Comparison of ENCODE assay signal across 1 cellular context in the genomic region with DNA sequence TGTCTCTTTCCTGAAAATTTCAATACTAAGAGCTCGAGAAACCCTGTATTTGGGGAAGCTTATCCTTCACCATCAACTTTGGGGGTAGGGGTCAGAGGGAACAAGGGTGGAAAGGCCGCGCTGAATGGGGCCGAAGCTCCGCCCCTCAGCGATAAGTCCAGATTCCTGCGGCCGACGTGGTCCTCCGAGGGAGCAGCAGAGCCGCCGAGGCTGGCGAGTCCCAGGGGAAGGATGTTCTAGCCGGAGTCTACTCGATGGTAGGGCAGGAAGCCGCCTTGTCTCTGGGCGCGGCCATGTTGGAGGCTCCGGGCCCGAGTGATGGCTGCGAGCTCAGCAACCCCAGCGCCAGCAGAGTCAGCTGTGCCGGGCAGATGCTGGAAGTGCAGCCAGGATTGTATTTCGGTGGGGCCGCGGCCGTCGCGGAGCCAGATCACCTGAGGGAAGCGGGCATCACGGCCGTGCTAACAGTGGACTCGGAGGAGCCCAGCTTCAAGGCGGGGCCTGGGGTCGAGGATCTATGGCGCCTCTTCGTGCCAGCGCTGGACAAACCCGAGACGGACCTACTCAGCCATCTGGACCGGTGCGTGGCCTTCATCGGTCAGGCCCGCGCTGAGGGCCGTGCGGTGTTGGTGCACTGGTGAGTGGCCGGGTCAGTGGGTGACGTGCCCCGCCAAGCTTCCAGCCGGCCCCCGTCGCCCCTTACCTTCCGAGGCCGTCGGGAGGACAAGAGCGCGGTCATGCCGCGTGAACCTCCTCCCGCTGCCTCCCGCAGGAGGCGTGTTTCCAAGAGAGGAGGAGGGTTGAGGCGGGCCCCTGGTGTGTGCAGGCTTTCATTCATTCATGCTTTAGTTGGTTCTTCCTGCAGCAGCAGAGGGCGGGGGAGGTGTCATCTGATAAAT.
A peak's percentile ranks its signal among the peaks of the same experiment; 100 is the strongest.
TF ChIP-seq lines count a peak whose summit lies in the region.

A gene with protein sequence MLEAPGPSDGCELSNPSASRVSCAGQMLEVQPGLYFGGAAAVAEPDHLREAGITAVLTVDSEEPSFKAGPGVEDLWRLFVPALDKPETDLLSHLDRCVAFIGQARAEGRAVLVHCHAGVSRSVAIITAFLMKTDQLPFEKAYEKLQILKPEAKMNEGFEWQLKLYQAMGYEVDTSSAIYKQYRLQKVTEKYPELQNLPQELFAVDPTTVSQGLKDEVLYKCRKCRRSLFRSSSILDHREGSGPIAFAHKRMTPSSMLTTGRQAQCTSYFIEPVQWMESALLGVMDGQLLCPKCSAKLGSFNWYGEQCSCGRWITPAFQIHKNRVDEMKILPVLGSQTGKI (plus strand): TSS at position 278 of the 899 bp plus-strand sequence. CDS start 16 bp downstream, at position 294.

TF ChIP-seq in HepG2, 621 proteins besides CTCF, POLR2A, EP300 and RAD21 (continued from another document and continues in another):
- TF ChIP-seq, protein P1, sequence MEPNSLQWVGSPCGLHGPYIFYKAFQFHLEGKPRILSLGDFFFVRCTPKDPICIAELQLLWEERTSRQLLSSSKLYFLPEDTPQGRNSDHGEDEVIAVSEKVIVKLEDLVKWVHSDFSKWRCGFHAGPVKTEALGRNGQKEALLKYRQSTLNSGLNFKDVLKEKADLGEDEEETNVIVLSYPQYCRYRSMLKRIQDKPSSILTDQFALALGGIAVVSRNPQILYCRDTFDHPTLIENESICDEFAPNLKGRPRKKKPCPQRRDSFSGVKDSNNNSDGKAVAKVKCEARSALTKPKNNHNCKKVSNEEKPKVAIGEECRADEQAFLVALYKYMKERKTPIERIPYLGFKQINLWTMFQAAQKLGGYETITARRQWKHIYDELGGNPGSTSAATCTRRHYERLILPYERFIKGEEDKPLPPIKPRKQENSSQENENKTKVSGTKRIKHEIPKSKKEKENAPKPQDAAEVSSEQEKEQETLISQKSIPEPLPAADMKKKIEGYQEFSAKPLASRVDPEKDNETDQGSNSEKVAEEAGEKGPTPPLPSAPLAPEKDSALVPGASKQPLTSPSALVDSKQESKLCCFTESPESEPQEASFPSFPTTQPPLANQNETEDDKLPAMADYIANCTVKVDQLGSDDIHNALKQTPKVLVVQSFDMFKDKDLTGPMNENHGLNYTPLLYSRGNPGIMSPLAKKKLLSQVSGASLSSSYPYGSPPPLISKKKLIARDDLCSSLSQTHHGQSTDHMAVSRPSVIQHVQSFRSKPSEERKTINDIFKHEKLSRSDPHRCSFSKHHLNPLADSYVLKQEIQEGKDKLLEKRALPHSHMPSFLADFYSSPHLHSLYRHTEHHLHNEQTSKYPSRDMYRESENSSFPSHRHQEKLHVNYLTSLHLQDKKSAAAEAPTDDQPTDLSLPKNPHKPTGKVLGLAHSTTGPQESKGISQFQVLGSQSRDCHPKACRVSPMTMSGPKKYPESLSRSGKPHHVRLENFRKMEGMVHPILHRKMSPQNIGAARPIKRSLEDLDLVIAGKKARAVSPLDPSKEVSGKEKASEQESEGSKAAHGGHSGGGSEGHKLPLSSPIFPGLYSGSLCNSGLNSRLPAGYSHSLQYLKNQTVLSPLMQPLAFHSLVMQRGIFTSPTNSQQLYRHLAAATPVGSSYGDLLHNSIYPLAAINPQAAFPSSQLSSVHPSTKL (CRISPR knock-in tag; IDR thresholded peaks at IDR 0.05), result peak; percentile 71; the same call in 1 of the 2 replicates
- TF ChIP-seq DNMT1 (CRISPR knock-in tag; IDR thresholded peaks at IDR 0.05), result no peak; the same call in 1 of the 2 replicates
- no peak for TF ChIP-seq TAF15 (IDR thresholded peaks at IDR 0.05; ENCODE audit: low read depth, low read length, poor library complexity, severe bottlenecking)
- TF ChIP-seq, protein P2, sequence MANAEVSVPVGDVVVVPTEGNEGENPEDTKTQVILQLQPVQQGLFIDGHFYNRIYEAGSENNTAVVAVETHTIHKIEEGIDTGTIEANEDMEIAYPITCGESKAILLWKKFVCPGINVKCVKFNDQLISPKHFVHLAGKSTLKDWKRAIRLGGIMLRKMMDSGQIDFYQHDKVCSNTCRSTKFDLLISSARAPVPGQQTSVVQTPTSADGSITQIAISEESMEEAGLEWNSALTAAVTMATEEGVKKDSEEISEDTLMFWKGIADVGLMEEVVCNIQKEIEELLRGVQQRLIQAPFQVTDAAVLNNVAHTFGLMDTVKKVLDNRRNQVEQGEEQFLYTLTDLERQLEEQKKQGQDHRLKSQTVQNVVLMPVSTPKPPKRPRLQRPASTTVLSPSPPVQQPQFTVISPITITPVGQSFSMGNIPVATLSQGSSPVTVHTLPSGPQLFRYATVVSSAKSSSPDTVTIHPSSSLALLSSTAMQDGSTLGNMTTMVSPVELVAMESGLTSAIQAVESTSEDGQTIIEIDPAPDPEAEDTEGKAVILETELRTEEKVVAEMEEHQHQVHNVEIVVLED (CRISPR knock-in tag; IDR thresholded peaks at IDR 0.05; ENCODE audit: borderline replicate concordance), result peak; percentile 41; the same call in 1 of the 2 replicates
- TF ChIP-seq, protein P3, sequence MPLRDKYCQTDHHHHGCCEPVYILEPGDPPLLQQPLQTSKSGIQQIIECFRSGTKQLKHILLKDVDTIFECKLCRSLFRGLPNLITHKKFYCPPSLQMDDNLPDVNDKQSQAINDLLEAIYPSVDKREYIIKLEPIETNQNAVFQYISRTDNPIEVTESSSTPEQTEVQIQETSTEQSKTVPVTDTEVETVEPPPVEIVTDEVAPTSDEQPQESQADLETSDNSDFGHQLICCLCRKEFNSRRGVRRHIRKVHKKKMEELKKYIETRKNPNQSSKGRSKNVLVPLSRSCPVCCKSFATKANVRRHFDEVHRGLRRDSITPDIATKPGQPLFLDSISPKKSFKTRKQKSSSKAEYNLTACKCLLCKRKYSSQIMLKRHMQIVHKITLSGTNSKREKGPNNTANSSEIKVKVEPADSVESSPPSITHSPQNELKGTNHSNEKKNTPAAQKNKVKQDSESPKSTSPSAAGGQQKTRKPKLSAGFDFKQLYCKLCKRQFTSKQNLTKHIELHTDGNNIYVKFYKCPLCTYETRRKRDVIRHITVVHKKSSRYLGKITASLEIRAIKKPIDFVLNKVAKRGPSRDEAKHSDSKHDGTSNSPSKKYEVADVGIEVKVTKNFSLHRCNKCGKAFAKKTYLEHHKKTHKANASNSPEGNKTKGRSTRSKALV (CRISPR knock-in tag; IDR thresholded peaks at IDR 0.05), result no peak; the same call in 1 of the 2 replicates
- TF ChIP-seq, protein P4, sequence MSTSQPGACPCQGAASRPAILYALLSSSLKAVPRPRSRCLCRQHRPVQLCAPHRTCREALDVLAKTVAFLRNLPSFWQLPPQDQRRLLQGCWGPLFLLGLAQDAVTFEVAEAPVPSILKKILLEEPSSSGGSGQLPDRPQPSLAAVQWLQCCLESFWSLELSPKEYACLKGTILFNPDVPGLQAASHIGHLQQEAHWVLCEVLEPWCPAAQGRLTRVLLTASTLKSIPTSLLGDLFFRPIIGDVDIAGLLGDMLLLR (CRISPR knock-in tag; IDR thresholded peaks at IDR 0.05), result no peak; the same call in 1 of the 2 replicates
- TF ChIP-seq MYC (CRISPR knock-in tag; IDR thresholded peaks at IDR 0.05; ENCODE audit: borderline replicate concordance), result peak; percentile 86; the same call in 1 of the 2 replicates
- TF ChIP-seq, protein P5, sequence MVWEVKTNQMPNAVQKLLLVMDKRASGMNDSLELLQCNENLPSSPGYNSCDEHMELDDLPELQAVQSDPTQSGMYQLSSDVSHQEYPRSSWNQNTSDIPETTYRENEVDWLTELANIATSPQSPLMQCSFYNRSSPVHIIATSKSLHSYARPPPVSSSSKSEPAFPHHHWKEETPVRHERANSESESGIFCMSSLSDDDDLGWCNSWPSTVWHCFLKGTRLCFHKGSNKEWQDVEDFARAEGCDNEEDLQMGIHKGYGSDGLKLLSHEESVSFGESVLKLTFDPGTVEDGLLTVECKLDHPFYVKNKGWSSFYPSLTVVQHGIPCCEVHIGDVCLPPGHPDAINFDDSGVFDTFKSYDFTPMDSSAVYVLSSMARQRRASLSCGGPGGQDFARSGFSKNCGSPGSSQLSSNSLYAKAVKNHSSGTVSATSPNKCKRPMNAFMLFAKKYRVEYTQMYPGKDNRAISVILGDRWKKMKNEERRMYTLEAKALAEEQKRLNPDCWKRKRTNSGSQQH (CRISPR knock-in tag; IDR thresholded peaks at IDR 0.05; ENCODE audit: low read depth), result peak; percentile 99
- no peak for TF ChIP-seq HNRNPUL1 (IDR thresholded peaks at IDR 0.05; ENCODE audit: low read depth, low read length)
- TF ChIP-seq, protein P6, sequence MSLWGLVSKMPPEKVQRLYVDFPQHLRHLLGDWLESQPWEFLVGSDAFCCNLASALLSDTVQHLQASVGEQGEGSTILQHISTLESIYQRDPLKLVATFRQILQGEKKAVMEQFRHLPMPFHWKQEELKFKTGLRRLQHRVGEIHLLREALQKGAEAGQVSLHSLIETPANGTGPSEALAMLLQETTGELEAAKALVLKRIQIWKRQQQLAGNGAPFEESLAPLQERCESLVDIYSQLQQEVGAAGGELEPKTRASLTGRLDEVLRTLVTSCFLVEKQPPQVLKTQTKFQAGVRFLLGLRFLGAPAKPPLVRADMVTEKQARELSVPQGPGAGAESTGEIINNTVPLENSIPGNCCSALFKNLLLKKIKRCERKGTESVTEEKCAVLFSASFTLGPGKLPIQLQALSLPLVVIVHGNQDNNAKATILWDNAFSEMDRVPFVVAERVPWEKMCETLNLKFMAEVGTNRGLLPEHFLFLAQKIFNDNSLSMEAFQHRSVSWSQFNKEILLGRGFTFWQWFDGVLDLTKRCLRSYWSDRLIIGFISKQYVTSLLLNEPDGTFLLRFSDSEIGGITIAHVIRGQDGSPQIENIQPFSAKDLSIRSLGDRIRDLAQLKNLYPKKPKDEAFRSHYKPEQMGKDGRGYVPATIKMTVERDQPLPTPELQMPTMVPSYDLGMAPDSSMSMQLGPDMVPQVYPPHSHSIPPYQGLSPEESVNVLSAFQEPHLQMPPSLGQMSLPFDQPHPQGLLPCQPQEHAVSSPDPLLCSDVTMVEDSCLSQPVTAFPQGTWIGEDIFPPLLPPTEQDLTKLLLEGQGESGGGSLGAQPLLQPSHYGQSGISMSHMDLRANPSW (CRISPR knock-in tag; IDR thresholded peaks at IDR 0.05; ENCODE audit: borderline replicate concordance), result no peak; the same call in 1 of the 2 replicates
- TF ChIP-seq MTA1 (CRISPR knock-in tag; IDR thresholded peaks at IDR 0.05; ENCODE audit: borderline replicate concordance), result peak; percentile 85
- TF ChIP-seq ZNF367 (CRISPR knock-in tag; IDR thresholded peaks at IDR 0.05; ENCODE audit: borderline replicate concordance), result no peak
- peak; percentile 89 for TF ChIP-seq EEA1 (CRISPR knock-in tag; IDR thresholded peaks at IDR 0.05; ENCODE audit: borderline replicate concordance)
- TF ChIP-seq ZKSCAN8 (CRISPR knock-in tag; IDR thresholded peaks at IDR 0.05; ENCODE audit: borderline replicate concordance), result peak; percentile 40; the same call in 1 of the 2 replicates
- no peak for TF ChIP-seq NR3C1 (CRISPR knock-in tag; IDR thresholded peaks at IDR 0.05)
- TF ChIP-seq RFX1 (IDR thresholded peaks at IDR 0.05), result no peak
- TF ChIP-seq, protein P7, sequence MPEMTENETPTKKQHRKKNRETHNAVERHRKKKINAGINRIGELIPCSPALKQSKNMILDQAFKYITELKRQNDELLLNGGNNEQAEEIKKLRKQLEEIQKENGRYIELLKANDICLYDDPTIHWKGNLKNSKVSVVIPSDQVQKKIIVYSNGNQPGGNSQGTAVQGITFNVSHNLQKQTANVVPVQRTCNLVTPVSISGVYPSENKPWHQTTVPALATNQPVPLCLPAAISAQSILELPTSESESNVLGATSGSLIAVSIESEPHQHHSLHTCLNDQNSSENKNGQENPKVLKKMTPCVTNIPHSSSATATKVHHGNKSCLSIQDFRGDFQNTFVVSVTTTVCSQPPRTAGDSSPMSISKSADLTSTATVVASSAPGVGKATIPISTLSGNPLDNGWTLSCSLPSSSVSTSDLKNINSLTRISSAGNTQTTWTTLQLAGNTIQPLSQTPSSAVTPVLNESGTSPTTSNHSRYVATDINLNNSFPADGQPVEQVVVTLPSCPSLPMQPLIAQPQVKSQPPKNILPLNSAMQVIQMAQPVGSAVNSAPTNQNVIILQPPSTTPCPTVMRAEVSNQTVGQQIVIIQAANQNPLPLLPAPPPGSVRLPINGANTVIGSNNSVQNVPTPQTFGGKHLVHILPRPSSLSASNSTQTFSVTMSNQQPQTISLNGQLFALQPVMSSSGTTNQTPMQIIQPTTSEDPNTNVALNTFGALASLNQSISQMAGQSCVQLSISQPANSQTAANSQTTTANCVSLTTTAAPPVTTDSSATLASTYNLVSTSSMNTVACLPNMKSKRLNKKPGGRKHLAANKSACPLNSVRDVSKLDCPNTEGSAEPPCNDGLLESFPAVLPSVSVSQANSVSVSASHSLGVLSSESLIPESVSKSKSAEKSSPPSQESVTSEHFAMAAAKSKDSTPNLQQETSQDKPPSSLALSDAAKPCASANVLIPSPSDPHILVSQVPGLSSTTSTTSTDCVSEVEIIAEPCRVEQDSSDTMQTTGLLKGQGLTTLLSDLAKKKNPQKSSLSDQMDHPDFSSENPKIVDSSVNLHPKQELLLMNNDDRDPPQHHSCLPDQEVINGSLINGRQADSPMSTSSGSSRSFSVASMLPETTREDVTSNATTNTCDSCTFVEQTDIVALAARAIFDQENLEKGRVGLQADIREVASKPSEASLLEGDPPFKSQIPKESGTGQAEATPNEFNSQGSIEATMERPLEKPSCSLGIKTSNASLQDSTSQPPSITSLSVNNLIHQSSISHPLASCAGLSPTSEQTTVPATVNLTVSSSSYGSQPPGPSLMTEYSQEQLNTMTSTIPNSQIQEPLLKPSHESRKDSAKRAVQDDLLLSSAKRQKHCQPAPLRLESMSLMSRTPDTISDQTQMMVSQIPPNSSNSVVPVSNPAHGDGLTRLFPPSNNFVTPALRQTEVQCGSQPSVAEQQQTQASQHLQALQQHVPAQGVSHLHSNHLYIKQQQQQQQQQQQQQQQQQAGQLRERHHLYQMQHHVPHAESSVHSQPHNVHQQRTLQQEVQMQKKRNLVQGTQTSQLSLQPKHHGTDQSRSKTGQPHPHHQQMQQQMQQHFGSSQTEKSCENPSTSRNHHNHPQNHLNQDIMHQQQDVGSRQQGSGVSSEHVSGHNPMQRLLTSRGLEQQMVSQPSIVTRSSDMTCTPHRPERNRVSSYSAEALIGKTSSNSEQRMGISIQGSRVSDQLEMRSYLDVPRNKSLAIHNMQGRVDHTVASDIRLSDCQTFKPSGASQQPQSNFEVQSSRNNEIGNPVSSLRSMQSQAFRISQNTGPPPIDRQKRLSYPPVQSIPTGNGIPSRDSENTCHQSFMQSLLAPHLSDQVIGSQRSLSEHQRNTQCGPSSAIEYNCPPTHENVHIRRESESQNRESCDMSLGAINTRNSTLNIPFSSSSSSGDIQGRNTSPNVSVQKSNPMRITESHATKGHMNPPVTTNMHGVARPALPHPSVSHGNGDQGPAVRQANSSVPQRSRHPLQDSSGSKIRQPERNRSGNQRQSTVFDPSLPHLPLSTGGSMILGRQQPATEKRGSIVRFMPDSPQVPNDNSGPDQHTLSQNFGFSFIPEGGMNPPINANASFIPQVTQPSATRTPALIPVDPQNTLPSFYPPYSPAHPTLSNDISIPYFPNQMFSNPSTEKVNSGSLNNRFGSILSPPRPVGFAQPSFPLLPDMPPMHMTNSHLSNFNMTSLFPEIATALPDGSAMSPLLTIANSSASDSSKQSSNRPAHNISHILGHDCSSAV (CRISPR knock-in tag; IDR thresholded peaks at IDR 0.05; ENCODE audit: borderline replicate concordance), result no peak; the same call in 1 of the 2 replicates
- no peak for TF ChIP-seq ZNF550 (CRISPR knock-in tag; IDR thresholded peaks at IDR 0.05; ENCODE audit: borderline replicate concordance)
- peak; percentile 67 for TF ChIP-seq EED (CRISPR knock-in tag; IDR thresholded peaks at IDR 0.05)
- TF ChIP-seq PRPF4 (IDR thresholded peaks at IDR 0.05; ENCODE audit: low read depth, low read length, poor library complexity, severe bottlenecking), result no peak
